ENCODE assay signal across 8 cellular contexts in genomic region chr11:66344550-66345315, GRCh38. TPM values are rescaled to one million over a fixed set of nuclear protein-coding genes. Genes with fewer than 3 reads are reported as not detected.
DNase-seq lines count a peak whose midpoint lies in the region; ATAC-seq and TF ChIP-seq lines count a peak whose summit lies in the region.

Gene BRMS1, minus strand, starts transcription at chr11:66345104. Its CDS starts 2,870 bp downstream, at chr11:66342234.

- no CpG with 5 or more reads among the region's 59 CpGs for WGBS in trophoblast cell (ENCODE audit: extremely low coverage, insufficient coverage, insufficient read length)
- 1% methylated on average over 31 to 43 of the region's 59 CpGs for WGBS in tibial nerve, 2 donors

- H3K4ac ChIP-seq in trophoblast cell (ENCODE audit: low read depth, low read length), result peak within 1 kb of the TSS; percentile 76

- peak within 1 kb of the TSS; percentile 92 for H4K8ac ChIP-seq in trophoblast cell (ENCODE audit: low read depth, low read length)

- H3K4me2 ChIP-seq in trophoblast cell (ENCODE audit: low read length), result peak within 1 kb of the TSS; percentile 96

- H3K4me1 ChIP-seq in adipocyte (ENCODE audit: control insufficient read depth, insufficient read depth, low read length) (peaks cover 41% of the 10 kb centered on the region), trophoblast cell (ENCODE audit: control insufficient read depth in 1 of 2, insufficient read depth in 2 of 2, low read length in 2 of 2) (peaks cover 9 to 12% of the 10 kb centered on the region in 2 experiments), tibial nerve (peaks cover 3 to 51% (median 27%) of the 10 kb centered on the region in 4 donors)

- H2AK5ac ChIP-seq in trophoblast cell (ENCODE audit: low read length), result peak within 1 kb of the TSS; percentile 71

- H3K9me3 ChIP-seq in adipocyte (ENCODE audit: control insufficient read depth, low read length), result no peaks in the 10 kb centered on the region
- H3K9me3 ChIP-seq in trophoblast cell (ENCODE audit: insufficient read depth, low read depth, low read length), result peaks cover 4% of the 10 kb centered on the region
- no peaks in the 10 kb centered on the region for H3K9me3 ChIP-seq in tibial nerve

- H3K14ac ChIP-seq in trophoblast cell (ENCODE audit: low read length), result peak within 1 kb of the TSS; percentile 62

- TF ChIP-seq CTCF in GM12865 (IDR thresholded peaks at IDR 0.05; ENCODE audit: insufficient read depth, low read depth, low read length, missing control alignments) (peak; percentile 11), tibial nerve (IDR thresholded peaks at IDR 0.05) (peak in 4 of 5 experiments; percentile 10 to 62 (median 28))

- H4K91ac ChIP-seq in trophoblast cell (ENCODE audit: low read depth, low read length), result peak within 1 kb of the TSS; percentile 52

- peak within 1 kb of the TSS; percentile 58 for H3K18ac ChIP-seq in trophoblast cell (ENCODE audit: low read length)

- no peak within 1 kb of the TSS for H3K27ac ChIP-seq in trophoblast cell (ENCODE audit: low read depth, low read length)
- peak within 1 kb of the TSS; percentile 46 to 95 (median 82) for H3K27ac ChIP-seq in tibial nerve

- no peak within 1 kb of the TSS for H2BK12ac ChIP-seq in trophoblast cell (ENCODE audit: low read length)

- no peak within 1 kb of the TSS for H3K23ac ChIP-seq in trophoblast cell (ENCODE audit: low read length)

- peaks cover 10% of the 10 kb centered on the region for H3K79me2 ChIP-seq in trophoblast cell (ENCODE audit: control insufficient read depth, insufficient read depth, low read length, poor library complexity)

- TF ChIP-seq POLR2A in tibial nerve (IDR thresholded peaks at IDR 0.05), result peak in 1 of 2 donors; percentile 61

- H3K4me3 ChIP-seq in GM12865 (ENCODE audit: low read depth, low read length), result peak within 1 kb of the TSS; percentile 99
- H3K4me3 ChIP-seq in adipocyte (ENCODE audit: low read length), result peak within 1 kb of the TSS; percentile 92
- H3K4me3 ChIP-seq in trophoblast cell (ENCODE audit: low read depth, low read length), result peak within 1 kb of the TSS; percentile 98
- H3K4me3 ChIP-seq in tibial nerve, result peak within 1 kb of the TSS; percentile 72 to 97 (median 86)

- H2AFZ ChIP-seq in trophoblast cell (ENCODE audit: insufficient read depth, low read length, poor library complexity), result peak within 1 kb of the TSS; percentile 76

- peak within 1 kb of the TSS; percentile 94 for H3K9ac ChIP-seq in adipocyte (ENCODE audit: low read length)
- H3K9ac ChIP-seq in trophoblast cell (ENCODE audit: low read length), result peak within 1 kb of the TSS; percentile 95

- peak; percentile 95 to 96 for TF ChIP-seq EP300 in tibial nerve (IDR thresholded peaks at IDR 0.05)

- peak within 1 kb of the TSS; percentile 18 for H2BK5ac ChIP-seq in trophoblast cell (ENCODE audit: low read depth, low read length, poor library complexity)

- H3K36me3 ChIP-seq in adipocyte (ENCODE audit: control insufficient read depth, insufficient read depth, low read length, severe bottlenecking) (peaks cover 25% of the 10 kb centered on the region), trophoblast cell (ENCODE audit: control insufficient read depth in 1 of 2, insufficient read depth in 2 of 2, low read length in 2 of 2) (peaks cover 26% of the 10 kb centered on the region in 2 experiments), tibial nerve (peaks cover 0 to 37% (median 24%) of the 10 kb centered on the region in 3 donors)

- H4K12ac ChIP-seq in trophoblast cell (ENCODE audit: low read depth, low read length), result peak within 1 kb of the TSS; percentile 54

- ATAC-seq in HG02763 (IDR thresholded peaks at IDR 0.05; ENCODE audit: unreplicated experiment), result peak; percentile 65

- peak within 1 kb of the TSS; percentile 55 for H2BK120ac ChIP-seq in trophoblast cell (ENCODE audit: insufficient read depth, low read length, poor library complexity)

- intact Hi-C loops in cardiac septum (cut with DNase I), result loop anchor here (5.0 kb wide), 1 partner anchor 43 kb away; no protein-coding TSS in a partner anchor

- peak; percentile 96 for DNase-seq in GM12865 (ENCODE audit: low read depth)
- DNase-seq in NCI-H1436 treated with DMSO at 0.1 percent for 48 hours (lab: John Stamatoyannopoulos, UW), result peak; percentile 71
- DNase-seq in T follicular helper cell (ENCODE audit: low read depth), result peak; percentile 95
- DNase-seq in adipocyte (ENCODE audit: low read depth), result peak; percentile 98
- peak; percentile 100 for DNase-seq in cardiac septum (ENCODE audit: low spot score)
- DNase-seq in trophoblast cell, result peak; percentile 97 to 98
- peak; percentile 97 to 98 for DNase-seq in tibial nerve (ENCODE audit: low spot score in 2 of 2)

- peaks cover 11% of the 10 kb centered on the region for H3K79me1 ChIP-seq in trophoblast cell (ENCODE audit: low read length)

- H3K27me3 ChIP-seq in adipocyte (replicated peaks; ENCODE audit: control insufficient read depth, insufficient read depth, low read length) (no peaks in the 10 kb centered on the region), trophoblast cell (ENCODE audit: insufficient read depth, low read length) (no peaks in the 10 kb centered on the region), tibial nerve (no peaks in the 10 kb centered on the region)

RNA-seq across cellular contexts. Expression of gene BRMS1, which starts in this region (rescaled TPM):
- total RNA-seq in cardiac septum, result 14.6 TPM
- polyA plus RNA-seq in trophoblast cell (2013), result 39.3 and 39.5 TPM in 2 replicates
- total RNA-seq in tibial nerve, result 10 to 100 TPM; 27.2 to 44.7 (median 34.8) TPM
